Comparison of ENCODE assay signal across 13 cellular contexts in the genomic region with DNA sequence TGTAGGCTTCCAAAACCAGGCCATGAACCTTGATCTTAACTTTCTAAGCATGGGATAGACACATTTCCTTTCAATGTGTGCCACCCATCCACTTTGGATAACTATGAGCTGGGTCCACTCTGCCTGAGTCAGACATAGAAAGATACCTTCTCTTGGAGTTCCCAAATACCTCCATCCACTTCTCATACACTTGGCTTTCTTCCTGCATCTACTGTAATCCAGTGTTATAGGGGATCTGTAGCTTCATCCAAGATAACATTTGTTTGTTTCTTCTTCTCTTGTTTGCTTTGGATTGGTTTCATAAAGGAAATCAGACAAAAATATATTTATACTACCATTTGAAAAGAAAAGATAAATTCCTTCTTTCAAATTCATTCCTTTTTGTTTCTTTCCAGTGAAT. TPM values are rescaled to one million over a fixed set of nuclear protein-coding genes. Genes with fewer than 3 reads are reported as not detected.
"Had no signal": no experiment of that assay in that cellular context is flagged by ENCODE, and none has a peak within 500 bp of the region (broad histone marks: within the 10 kb centered on the region; RNA-seq: fewer than 3 reads in every experiment).

No MANE protein-coding gene starts in this region.

RNA-seq across cellular contexts. Expression of a gene that starts 44.2 kb away (rescaled TPM):
- total RNA-seq: activated B cell treated with CpG ODN at 0.5 μM for 24 hours; activated CD4-positive, alpha-beta memory T cell treated with anti-CD3 and anti-CD28 coated beads for 36 hours; activated CD4-positive, alpha-beta memory T cell treated with anti-CD3 and anti-CD28 coated beads, Interleukin-2, amount 10 ng/mL, durations not matched to agents 7 days and 5 days; activated CD4-positive, alpha-beta T cell treated with anti-CD3 and anti-CD28 coated beads for 36 hours; activated CD4-positive, alpha-beta T cell treated with anti-CD3 and anti-CD28 coated beads, Interleukin-2, amount 10 ng/mL, durations not matched to agents 24 days and 14 days; activated CD4-positive, alpha-beta T cell treated with anti-CD3 and anti-CD28 coated beads, Interleukin-2, amount 10 ng/mL, durations not matched to agents 7 days and 5 days; activated CD8-positive, alpha-beta memory T cell treated with anti-CD3 and anti-CD28 coated beads for 36 hours; activated CD8-positive, alpha-beta memory T cell treated with anti-CD3 and anti-CD28 coated beads, Interleukin-2, amount 10 ng/mL, durations not matched to agents 7 days and 5 days; activated CD8-positive, alpha-beta T cell treated with anti-CD3 and anti-CD28 coated beads for 36 hours; activated CD8-positive, alpha-beta T cell treated with anti-CD3 and anti-CD28 coated beads, Interleukin-2, amount 10 ng/mL, durations not matched to agents 7 days and 5 days; T-helper 2 cell treated with Interferon-gamma antibody and Interleukin-4, amounts not matched to agents 100 ng/mL and 5 ng/mL, for 36 hours; WTC11 had no signal

RNA-seq across cellular contexts. Expression of a gene that starts 45.1 kb away (rescaled TPM):
- total RNA-seq: activated B cell treated with CpG ODN at 0.5 μM for 24 hours; activated CD4-positive, alpha-beta memory T cell treated with anti-CD3 and anti-CD28 coated beads for 36 hours; activated CD4-positive, alpha-beta memory T cell treated with anti-CD3 and anti-CD28 coated beads, Interleukin-2, amount 10 ng/mL, durations not matched to agents 7 days and 5 days; activated CD4-positive, alpha-beta T cell treated with anti-CD3 and anti-CD28 coated beads for 36 hours; activated CD4-positive, alpha-beta T cell treated with anti-CD3 and anti-CD28 coated beads, Interleukin-2, amount 10 ng/mL, durations not matched to agents 24 days and 14 days; activated CD4-positive, alpha-beta T cell treated with anti-CD3 and anti-CD28 coated beads, Interleukin-2, amount 10 ng/mL, durations not matched to agents 7 days and 5 days; activated CD8-positive, alpha-beta memory T cell treated with anti-CD3 and anti-CD28 coated beads for 36 hours; activated CD8-positive, alpha-beta memory T cell treated with anti-CD3 and anti-CD28 coated beads, Interleukin-2, amount 10 ng/mL, durations not matched to agents 7 days and 5 days; activated CD8-positive, alpha-beta T cell treated with anti-CD3 and anti-CD28 coated beads for 36 hours; activated CD8-positive, alpha-beta T cell treated with anti-CD3 and anti-CD28 coated beads, Interleukin-2, amount 10 ng/mL, durations not matched to agents 7 days and 5 days; T-helper 17 cell; T-helper 2 cell treated with Interferon-gamma antibody and Interleukin-4, amounts not matched to agents 100 ng/mL and 5 ng/mL, for 36 hours; WTC11 had no signal
